ENCODE assay signal across 10 cellular contexts in genomic region chr15:96335429-96335807, GRCh38. TPM values are rescaled to one million over a fixed set of nuclear protein-coding genes. Genes with fewer than 3 reads are reported as not detected.
A peak's percentile ranks its signal among the peaks of the same experiment; 100 is the strongest.
DNase-seq lines count a peak whose midpoint lies in the region; ATAC-seq and TF ChIP-seq lines count a peak whose summit lies in the region.
"Had no signal": no experiment of that assay in that cellular context is flagged by ENCODE, and none has a peak within 500 bp of the region (broad histone marks: within the 10 kb centered on the region; RNA-seq: fewer than 3 reads in every experiment).

No MANE protein-coding gene starts in this region.

- H3K27ac ChIP-seq in lower lobe of right lung: peak overlapping the region; percentile 90
- peak overlapping the region; percentile 95 to 100 (median 98) for H3K27ac ChIP-seq in tibial nerve

- H3K36me3 Mint-ChIP-seq in chondrocyte (ENCODE audit: low read depth): peaks cover 81% of the 10 kb centered on the region
- peaks cover 0 to 3% (median 0%) of the 10 kb centered on the region in 3 donors for H3K36me3 Mint-ChIP-seq in immature natural killer cell

- ATAC-seq in lower lobe of right lung: no peak

- TF ChIP-seq CTCF in chondrocyte (IDR thresholded peaks at IDR 0.05) (no peak), lower lobe of right lung (IDR thresholded peaks at IDR 0.05) (no peak), tibial nerve (IDR thresholded peaks at IDR 0.05) (no peak)

- H3K4me3 Mint-ChIP-seq in chondrocyte (ENCODE audit: unreplicated experiment): peak overlapping the region; percentile 92
- peak overlapping the region in 1 of 5 donors; percentile 1 for H3K4me3 Mint-ChIP-seq in immature natural killer cell
- H3K4me3 Mint-ChIP-seq: activated naive CD8-positive, alpha-beta T cell had no signal

- DNase-seq in NCI-H526 treated with DMSO at 0.1 percent for 48 hours (lab: John Stamatoyannopoulos, UW) (peak; percentile 57), NCI-H526 (lab: John Stamatoyannopoulos, UW) (no peak), chondrocyte (ENCODE audit: low spot score) (no peak), lower lobe of right lung (no peak), tibial nerve (ENCODE audit: low spot score in 2 of 2) (peak in 1 of 2 donors; percentile 6), immature natural killer cell (no peak), DMS79 (lab: John Stamatoyannopoulos, UW) (no peak), NAMALWA (ENCODE audit: low spot score) (no peak)
- DNase-seq: NCI-H187 treated with DMSO at 0.1 percent for 48 hours had no signal

- peaks cover 20% of the 10 kb centered on the region for H3K27me3 ChIP-seq in lower lobe of right lung (ENCODE audit: low read depth)
- no peaks in the 10 kb centered on the region for H3K27me3 ChIP-seq in tibial nerve

- H3K4me3 ChIP-seq in lower lobe of right lung (peak overlapping the region; percentile 71), tibial nerve (peak overlapping the region; percentile 48 to 89 (median 74))

- H3K27me3 Mint-ChIP-seq in chondrocyte (ENCODE audit: low read depth) (no peaks in the 10 kb centered on the region), immature natural killer cell (ENCODE audit: low read depth in 3 of 3) (peaks cover 58 to 68% (median 65%) of the 10 kb centered on the region in 3 donors)

- H3K4me1 Mint-ChIP-seq in chondrocyte (ENCODE audit: low read depth): peaks cover 45% of the 10 kb centered on the region
- peaks cover 21 to 26% of the 10 kb centered on the region in 2 donors for H3K4me1 Mint-ChIP-seq in immature natural killer cell

- H3K4me1 ChIP-seq in lower lobe of right lung: peaks cover 13% of the 10 kb centered on the region
- no peaks in the 10 kb centered on the region for H3K4me1 ChIP-seq in tibial nerve

- WGBS in tibial nerve, 2 donors: 3 to 5% methylated on average over 4 of the region's 4 CpGs

- no peak for TF ChIP-seq POLR2A in tibial nerve (IDR thresholded peaks at IDR 0.05)

- H3K27ac Mint-ChIP-seq in chondrocyte (ENCODE audit: unreplicated experiment) (peak overlapping the region; percentile 100), immature natural killer cell (no peak overlapping the region)
- H3K27ac Mint-ChIP-seq: activated naive CD8-positive, alpha-beta T cell had no signal

- intact Hi-C loops in lower lobe of right lung (cut with DNase I): no loop called here

- peak in 1 of 2 donors; percentile 2 for TF ChIP-seq EP300 in tibial nerve (IDR thresholded peaks at IDR 0.05)

- H3K9me3 Mint-ChIP-seq in chondrocyte (ENCODE audit: low read depth): no peaks in the 10 kb centered on the region
- H3K9me3 Mint-ChIP-seq in immature natural killer cell: peaks cover 9 to 41% (median 19%) of the 10 kb centered on the region in 6 donors

- peaks cover 21% of the 10 kb centered on the region for H3K36me3 ChIP-seq in lower lobe of right lung
- H3K36me3 ChIP-seq in tibial nerve: peaks cover 7 to 63% (median 10%) of the 10 kb centered on the region in 3 donors

- H3K9me3 ChIP-seq in lower lobe of right lung: no peaks in the 10 kb centered on the region
- no peaks in the 10 kb centered on the region for H3K9me3 ChIP-seq in tibial nerve

RNA-seq across cellular contexts. Expression of gene NR2F2, which starts 4.9 kb away (rescaled TPM):
- total RNA-seq in chondrocyte: 151 to 169 TPM (median 167 TPM) in 3 replicates
- 50.6 TPM for total RNA-seq in lower lobe of right lung
- total RNA-seq in tibial nerve: 100 to 1,000 TPM in 3 of 4 donors, 10 to 100 TPM in 1; 70.8 to 129 (median 124) TPM
- not detected for polyA plus RNA-seq in immature natural killer cell
